ENCODE assay signal across 1 cellular context in the genomic region with DNA sequence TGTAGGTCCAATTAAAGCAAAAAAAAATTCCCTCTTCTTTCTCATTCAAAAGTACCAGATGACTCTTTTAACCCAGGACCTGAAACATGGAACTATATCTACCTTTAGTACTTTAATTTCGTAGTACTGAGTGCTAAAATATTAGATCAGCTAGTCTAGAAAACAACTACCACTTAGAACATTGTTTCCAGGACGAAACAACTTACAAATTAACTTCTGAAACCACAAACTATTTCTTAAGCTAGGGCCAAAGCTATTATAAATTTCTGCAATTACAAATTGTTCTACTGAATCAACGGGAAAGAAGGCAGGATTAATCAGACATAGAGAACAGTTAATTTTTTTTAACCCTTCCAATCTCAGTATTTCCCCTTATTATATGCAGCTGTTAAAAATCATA.
TF ChIP-seq lines count a peak whose summit lies in the region.

No MANE protein-coding gene starts in this region.

TF ChIP-seq in HepG2, 621 proteins besides CTCF, POLR2A, EP300 and RAD21 (continued from another document):
- TF ChIP-seq, protein P1, sequence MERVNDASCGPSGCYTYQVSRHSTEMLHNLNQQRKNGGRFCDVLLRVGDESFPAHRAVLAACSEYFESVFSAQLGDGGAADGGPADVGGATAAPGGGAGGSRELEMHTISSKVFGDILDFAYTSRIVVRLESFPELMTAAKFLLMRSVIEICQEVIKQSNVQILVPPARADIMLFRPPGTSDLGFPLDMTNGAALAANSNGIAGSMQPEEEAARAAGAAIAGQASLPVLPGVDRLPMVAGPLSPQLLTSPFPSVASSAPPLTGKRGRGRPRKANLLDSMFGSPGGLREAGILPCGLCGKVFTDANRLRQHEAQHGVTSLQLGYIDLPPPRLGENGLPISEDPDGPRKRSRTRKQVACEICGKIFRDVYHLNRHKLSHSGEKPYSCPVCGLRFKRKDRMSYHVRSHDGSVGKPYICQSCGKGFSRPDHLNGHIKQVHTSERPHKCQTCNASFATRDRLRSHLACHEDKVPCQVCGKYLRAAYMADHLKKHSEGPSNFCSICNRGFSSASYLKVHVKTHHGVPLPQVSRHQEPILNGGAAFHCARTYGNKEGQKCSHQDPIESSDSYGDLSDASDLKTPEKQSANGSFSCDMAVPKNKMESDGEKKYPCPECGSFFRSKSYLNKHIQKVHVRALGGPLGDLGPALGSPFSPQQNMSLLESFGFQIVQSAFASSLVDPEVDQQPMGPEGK (CRISPR knock-in tag; IDR thresholded peaks at IDR 0.05): no peak
- TF ChIP-seq, protein P2, sequence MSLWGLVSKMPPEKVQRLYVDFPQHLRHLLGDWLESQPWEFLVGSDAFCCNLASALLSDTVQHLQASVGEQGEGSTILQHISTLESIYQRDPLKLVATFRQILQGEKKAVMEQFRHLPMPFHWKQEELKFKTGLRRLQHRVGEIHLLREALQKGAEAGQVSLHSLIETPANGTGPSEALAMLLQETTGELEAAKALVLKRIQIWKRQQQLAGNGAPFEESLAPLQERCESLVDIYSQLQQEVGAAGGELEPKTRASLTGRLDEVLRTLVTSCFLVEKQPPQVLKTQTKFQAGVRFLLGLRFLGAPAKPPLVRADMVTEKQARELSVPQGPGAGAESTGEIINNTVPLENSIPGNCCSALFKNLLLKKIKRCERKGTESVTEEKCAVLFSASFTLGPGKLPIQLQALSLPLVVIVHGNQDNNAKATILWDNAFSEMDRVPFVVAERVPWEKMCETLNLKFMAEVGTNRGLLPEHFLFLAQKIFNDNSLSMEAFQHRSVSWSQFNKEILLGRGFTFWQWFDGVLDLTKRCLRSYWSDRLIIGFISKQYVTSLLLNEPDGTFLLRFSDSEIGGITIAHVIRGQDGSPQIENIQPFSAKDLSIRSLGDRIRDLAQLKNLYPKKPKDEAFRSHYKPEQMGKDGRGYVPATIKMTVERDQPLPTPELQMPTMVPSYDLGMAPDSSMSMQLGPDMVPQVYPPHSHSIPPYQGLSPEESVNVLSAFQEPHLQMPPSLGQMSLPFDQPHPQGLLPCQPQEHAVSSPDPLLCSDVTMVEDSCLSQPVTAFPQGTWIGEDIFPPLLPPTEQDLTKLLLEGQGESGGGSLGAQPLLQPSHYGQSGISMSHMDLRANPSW (CRISPR knock-in tag; IDR thresholded peaks at IDR 0.05; ENCODE audit: borderline replicate concordance): no peak
- TF ChIP-seq RORA (CRISPR knock-in tag; IDR thresholded peaks at IDR 0.05): no peak
